In the genomic region with DNA sequence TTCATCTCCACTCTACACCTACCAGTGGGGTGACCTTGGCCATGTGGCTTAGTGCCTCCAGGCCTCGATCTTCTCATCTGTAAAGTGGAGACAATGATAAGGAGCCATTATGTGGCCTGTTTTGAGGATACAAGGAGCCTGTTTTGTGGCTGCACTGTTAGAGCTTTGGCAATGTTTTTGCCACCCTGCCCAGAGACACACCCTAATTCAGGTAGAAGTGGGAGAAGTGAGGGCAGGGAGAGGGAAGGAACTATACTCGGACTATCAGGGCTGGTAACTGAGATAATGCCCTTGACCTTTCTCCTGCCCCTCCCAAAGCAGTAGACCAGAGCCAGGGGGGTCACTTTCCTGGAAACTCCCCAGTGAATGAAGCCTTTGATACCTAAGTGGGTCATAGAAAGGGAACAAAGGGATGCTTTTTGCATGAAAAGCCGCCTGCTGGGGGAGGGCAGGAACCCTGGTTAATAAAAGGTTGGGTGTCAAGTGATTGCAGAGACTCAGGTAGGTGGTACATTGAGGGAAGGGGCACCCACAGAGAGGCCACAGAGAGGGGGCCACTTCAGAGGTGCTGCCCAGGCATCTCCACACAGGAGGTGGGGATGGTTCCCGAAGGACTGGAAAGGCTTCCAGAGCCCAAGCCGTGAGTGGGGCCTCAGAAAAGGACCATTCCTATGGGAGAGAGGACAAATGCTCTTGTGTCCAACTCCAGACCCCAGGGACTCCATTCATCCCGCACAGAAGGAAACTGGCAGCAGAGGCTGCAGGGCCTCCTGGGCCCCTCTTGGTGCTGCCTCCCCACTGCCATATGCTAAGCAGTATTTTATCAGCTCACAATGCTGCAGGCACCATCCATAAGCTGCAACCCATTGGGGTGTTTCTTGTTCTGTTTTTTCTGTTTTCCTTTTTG, we compare ENCODE assay signal across 25 cellular contexts. TPM values are rescaled to one million over a fixed set of nuclear protein-coding genes. Genes with fewer than 3 reads are reported as not detected.
DNase-seq lines count a peak whose midpoint lies in the region; FAIRE-seq and TF ChIP-seq lines count a peak whose summit lies in the region.
"Had no signal": no experiment of that assay in that cellular context is flagged by ENCODE, and none has a peak within 500 bp of the region (broad histone marks: within the 10 kb centered on the region; RNA-seq: fewer than 3 reads in every experiment).

No MANE protein-coding gene starts in this region.

- DNase-seq in NCI-H1417 (lab: John Stamatoyannopoulos, UW) (peak in 2 of 3 experiments; percentile 4 to 43), NCI-H1417 treated with DMSO at 0.1 percent for 48 hours (lab: John Stamatoyannopoulos, UW) (no peak), SK-MEL-5 (ENCODE audit: low read depth, low spot score) (peak; percentile 95), iPS-NIHi11 (ENCODE audit: low spot score) (peak; percentile 48), small intestine (peak; percentile 49), foreskin fibroblast (no peak)
- no peak for DNase-seq in activated CD4-positive, CD25-positive, alpha-beta regulatory T cell treated with anti-CD3 and anti-CD28 coated beads, Interleukin-2, amount 50 U/mL, for 72 hours
- DNase-seq in stimulated activated CD4-positive, alpha-beta T cell treated with anti-CD3 and anti-CD28 coated beads, Interleukin-4, amount 100 ng/mL, for 4 hours, result no peak
- DNase-seq: activated B cell treated with CpG ODN at 0.5 μM for 24 hours; activated CD4-positive, alpha-beta memory T cell treated with anti-CD3 and anti-CD28 coated beads, Interleukin-2, amount 10 ng/mL, durations not matched to agents 7 days and 5 days; activated naive CD4-positive, alpha-beta T cell; activated T-cell treated with anti-CD3 and anti-CD28 coated beads, Interleukin-2, amount 50 U/mL, for 1 hour; amniotic stem cell; CD8-positive, alpha-beta memory T cell; DMS79; head of caudate nucleus; immature natural killer cell; left ventricle myocardium inferior; NCI-H2171 treated with DMSO at 0.1 percent for 48 hours; NCI-H524 treated with DMSO at 0.1 percent for 48 hours; T1000 had no signal

- H3K36me3 ChIP-seq in small intestine (ENCODE audit: control insufficient read depth in 2 of 2, insufficient read depth in 2 of 2, low read length in 2 of 2), result no peaks in the 10 kb centered on the region
- H3K36me3 ChIP-seq: cardiac muscle cell, left ventricle myocardium inferior, prostate gland, thoracic aorta had no signal

- H3K27me3 ChIP-seq in small intestine (ENCODE audit: control insufficient read depth in 2 of 2, insufficient read depth in 2 of 2, low read length in 2 of 2), result no peaks in the 10 kb centered on the region
- H3K27me3 ChIP-seq: cardiac muscle cell had no signal

- H3K4me3 ChIP-seq in small intestine (ENCODE audit: low read depth in 1 of 2, low read length in 2 of 2) (no peak overlapping the region), foreskin fibroblast (ENCODE audit: low read depth in 1 of 2, low read length in 2 of 2) (no peak overlapping the region)
- H3K4me3 ChIP-seq: cardiac muscle cell, left ventricle myocardium inferior, prostate gland, thoracic aorta had no signal

- no peak for TF ChIP-seq CTCF in foreskin fibroblast (IDR thresholded peaks at IDR 0.05; ENCODE audit: low read depth, low read length)

- no peaks in the 10 kb centered on the region for H3K9me3 ChIP-seq in small intestine (ENCODE audit: control insufficient read depth, low read depth)
- H3K9me3 ChIP-seq: left ventricle myocardium inferior, prostate gland, thoracic aorta had no signal

- no peak for FAIRE-seq in small intestine (lab: Jason Lieb, UNC)

- WGBS in small intestine, 3 donors, result 37 to 58% (median 53%) methylated on average over 6 of the region's 6 CpGs

- no peak overlapping the region for H3K27ac ChIP-seq in small intestine (ENCODE audit: low read depth in 1 of 2, low read length in 1 of 2)
- H3K27ac ChIP-seq: 22Rv1, cardiac muscle cell, left ventricle myocardium inferior, prostate gland, thoracic aorta had no signal

- H3K4me1 ChIP-seq in small intestine (ENCODE audit: control insufficient read depth in 2 of 2, insufficient read depth in 1 of 2, low read depth in 1 of 2, low read length in 1 of 2), result no peaks in the 10 kb centered on the region
- H3K4me1 ChIP-seq: left ventricle myocardium inferior, prostate gland had no signal

- in situ Hi-C loops in SK-MEL-5 (cut with HindIII; ENCODE audit: low pct_unique_long_range_greater_than_20kb, low sequenced_read_pairs), result no loop called here

RNA-seq across cellular contexts. Expression of gene VDAC1, which starts 42.3 kb away (rescaled TPM):
- 566 and 620 TPM in 2 replicates for total RNA-seq in SK-MEL-5 (2014; rRNA removed; shearing (Covaris generic))
- polyA plus RNA-seq in SK-MEL-5 (2015; cell fraction: cytosol; rRNA removed), result 466 and 549 TPM in 2 replicates
- 181 and 183 TPM in 2 replicates for polyA plus RNA-seq in SK-MEL-5 (2015; cell fraction: nucleus; rRNA removed)
- polyA plus RNA-seq in small intestine, result 100 to 1,000 TPM; 252 to 412 (median 309) TPM

Comparison
In these comparisons a context has a peak if more than half of its experiments do, and no peak if none do; other contexts are left out.
1. DNase-seq: peak in NCI-H1417 (2 of 3), SK-MEL-5 (single experiment), iPS-NIHi11 (single experiment) and small intestine (single experiment); none in NCI-H1417 treated with DMSO at 0.1 percent for 48 hours (single experiment), activated CD4-positive, CD25-positive, alpha-beta regulatory T cell treated with anti-CD3 and anti-CD28 coated beads, Interleukin-2, amount 50 U/mL, for 72 hours (single experiment), foreskin fibroblast (0 of 2) and stimulated activated CD4-positive, alpha-beta T cell treated with anti-CD3 and anti-CD28 coated beads, Interleukin-4, amount 100 ng/mL, for 4 hours (0 of 2).